In genomic region chr19:51637362-51637978, GRCh38 we compare ENCODE assay signal across 14 cellular contexts. TPM values are rescaled to one million over a fixed set of nuclear protein-coding genes. Genes with fewer than 3 reads are reported as not detected.
DNase-seq lines count a peak whose midpoint lies in the region; ATAC-seq, FAIRE-seq and TF ChIP-seq lines count a peak whose summit lies in the region.
"Had no signal": no experiment of that assay in that cellular context is flagged by ENCODE, and none has a peak within 500 bp of the region (broad histone marks: within the 10 kb centered on the region; RNA-seq: fewer than 3 reads in every experiment).

No MANE protein-coding gene starts in this region.

- H3K4me2 ChIP-seq in HepG2 (ENCODE audit: low read depth, low read length): no peak overlapping the region

- H3K36me3 ChIP-seq in BJ (ENCODE audit: control insufficient read depth, insufficient read depth, low read length): no peaks in the 10 kb centered on the region
- H3K36me3 ChIP-seq in HepG2 (replicated peaks in 1 of 2; ENCODE audit: control insufficient read depth in 1 of 2, insufficient read depth in 2 of 2, low read length in 2 of 2): no peaks in the 10 kb centered on the region
- H3K36me3 ChIP-seq: thyroid gland had no signal

- TF ChIP-seq EP300 in HepG2 (IDR thresholded peaks at IDR 0.05; ENCODE audit: low read depth in 2 of 2, low read length in 2 of 2): no peak
- TF ChIP-seq EP300 in HepG2 (CRISPR knock-in tag; IDR thresholded peaks at IDR 0.05; ENCODE audit: borderline replicate concordance): no peak

- peaks cover 5% of the 10 kb centered on the region; the same call in 1 of the 2 replicates for H3K9me3 ChIP-seq in HepG2 (ENCODE audit: low read length)
- H3K9me3 ChIP-seq: thyroid gland had no signal

- TF ChIP-seq CTCF in BJ (IDR thresholded peaks at IDR 0.05; ENCODE audit: insufficient read depth, low read depth, low read length) (0 out of 2 replicates have a peak, but pooled peaks have one; percentile 9), GM20000 (IDR thresholded peaks at IDR 0.05; ENCODE audit: extremely low read depth, missing control alignments) (peak; percentile 36), HepG2 (CRISPR knock-in tag; IDR thresholded peaks at IDR 0.05) (peak; percentile 53)

- 5% methylated on average over 5 of the region's 5 CpGs for WGBS in HepG2 (ENCODE audit: low lambda C conversion rate)

- in situ Hi-C loops in SK-MEL-5 (cut with HindIII; ENCODE audit: low pct_unique_long_range_greater_than_20kb, low sequenced_read_pairs) (no loop called here), HepG2 (cut with HindIII; ENCODE audit: extremely low pct_ligation_motif_present, low pct_unique_long_range_greater_than_20kb) (loop anchor here (25.0 kb wide), 1 partner anchor 350 kb away; no protein-coding TSS in a partner anchor)

- TF ChIP-seq POLR2A in HepG2 (IDR thresholded peaks at IDR 0.05; ENCODE audit: insufficient read depth in 1 of 2, low read depth in 2 of 2, low read length in 2 of 2): no peak

- CTCF ChIA-PET in BJ (lab: Yijun Ruan, JAX) (no interaction called here), HepG2 (lab: Yijun Ruan, JAX; ENCODE audit: low intra/inter-chr PET ratio, low total read pairs) (interaction anchor here (2.2 kb wide), 1 partner anchor 164 kb away, joined by 11 read pairs; no protein-coding TSS in a partner anchor)

- DNase-seq in BJ (ENCODE audit: low read depth) (no peak), GM20000 (ENCODE audit: low spot score) (peak; percentile 38), SK-MEL-5 (ENCODE audit: low read depth, low spot score) (peak; percentile 10), HepG2 (ENCODE audit: low spot score) (peak; percentile 33), EL (no peak), cerebellar nuclear complex (lab: John Stamatoyannopoulos, UW) (no peak)
- DNase-seq in stimulated activated CD4-positive, alpha-beta T cell treated with anti-CD3 and anti-CD28 coated beads, Interleukin-12 subunit alpha, Interleukin-12 subunit beta, amount 100 ng/mL, for 4 hours: no peak
- DNase-seq: NCI-H187 treated with DMSO at 0.1 percent for 48 hours; stimulated activated CD4-positive, alpha-beta T cell treated with anti-CD3 and anti-CD28 coated beads, Interleukin-15, amount 100 ng/mL, for 24 hours; thyroid gland had no signal

- ATAC-seq in HepG2: no peak
- ATAC-seq in GM21423 (IDR thresholded peaks at IDR 0.05; ENCODE audit: unreplicated experiment): no peak
- ATAC-seq: activated CD4-positive, CD25-positive, alpha-beta regulatory T cell treated with anti-CD3 and anti-CD28 coated beads, Interleukin-2, amount 50 U/mL, for 24 hours had no signal

- no TSS peak for BruUV-seq in HepG2 (replicated peaks; lab: Mats Ljungman, UMichigan)

- POLR2A ChIA-PET in BJ (lab: Charles Lee) (no interaction called here), HepG2 (lab: Yijun Ruan, JAX) (no interaction called here)

- no peak for TF ChIP-seq RAD21 in HepG2 (CRISPR knock-in tag; IDR thresholded peaks at IDR 0.05)

- H3K4me3 ChIP-seq in BJ (ENCODE audit: low read depth, low read length) (no peak overlapping the region), HepG2 (replicated peaks in 1 of 3; ENCODE audit: insufficient read depth in 1 of 3, low read depth in 2 of 3, low read length in 3 of 3) (no peak overlapping the region)
- H3K4me3 ChIP-seq: thyroid gland had no signal

- no peak overlapping the region for H2AFZ ChIP-seq in HepG2 (ENCODE audit: low read length)

- H3K27me3 ChIP-seq in BJ (ENCODE audit: control insufficient read depth, insufficient read depth, low read length) (no peaks in the 10 kb centered on the region), HepG2 (ENCODE audit: control insufficient read depth in 1 of 2, insufficient read depth in 2 of 2, low read length in 2 of 2) (no peaks in the 10 kb centered on the region)
- H3K27me3 ChIP-seq: thyroid gland had no signal

- H3K27ac ChIP-seq in HepG2 (ENCODE audit: extremely low read length, insufficient read depth, low read length): no peak overlapping the region
- H3K27ac ChIP-seq: thyroid gland had no signal

- H3K79me2 ChIP-seq in HepG2 (ENCODE audit: insufficient read depth, low read length): no peaks in the 10 kb centered on the region

- intact Hi-C loops in HepG2 (cut with micrococcal nuclease; ENCODE audit: unreplicated experiment): no loop called here

- peak; percentile 54 for FAIRE-seq in HepG2 (lab: Jason Lieb, UNC)
- FAIRE-seq: GM18507, islet of Langerhans had no signal

- no peaks in the 10 kb centered on the region for H3K4me1 ChIP-seq in HepG2 (ENCODE audit: insufficient read depth, low read length)
- H3K4me1 ChIP-seq: thyroid gland had no signal

- H3K9ac ChIP-seq in HepG2 (ENCODE audit: insufficient read depth, low read depth, low read length): no peak overlapping the region

- no peaks in the 10 kb centered on the region for H4K20me1 ChIP-seq in HepG2 (ENCODE audit: insufficient read depth, low read length)

RNA-seq across cellular contexts. Expression of gene SIGLEC5, which starts 7.3 kb away (rescaled TPM):
- polyA plus RNA-seq in BJ (2011; rRNA removed): not detected in 2 replicates
- polyA minus RNA-seq in BJ (2011; rRNA and poly(A)+ RNA removed): not detected in 2 replicates
- not detected in 2 replicates for total RNA-seq in SK-MEL-5 (2014; rRNA removed; shearing (Covaris generic))
- polyA plus RNA-seq in SK-MEL-5 (2015; cell fraction: cytosol; rRNA removed): 0.04 TPM in 1 of 2 replicates, not detected in the other
- polyA plus RNA-seq in SK-MEL-5 (2015; cell fraction: nucleus; rRNA removed): not detected in 2 replicates
- not detected in 2 replicates for total RNA-seq in HepG2 (2016; rRNA removed; fragmentation: Illumina TruSeq; extraction: Trizol)
- total RNA-seq in HepG2 (2016; cell fraction: cytosol; rRNA removed; fragmentation: Illumina TruSeq; extraction: Trizol; ENCODE audit: low read depth): not detected in 2 replicates
- total RNA-seq in HepG2 (2016; cell fraction: insoluble cytoplasmic fraction; rRNA removed; fragmentation: Illumina TruSeq; extraction: Trizol): not detected in 2 replicates
- total RNA-seq in HepG2 (2016; cell fraction: membrane; rRNA removed; fragmentation: Illumina TruSeq; extraction: Trizol): not detected in 2 replicates
- not detected in 2 replicates for total RNA-seq in HepG2 (2016; cell fraction: nucleus; rRNA removed; fragmentation: Illumina TruSeq; extraction: Trizol)
- not detected in 2 replicates for polyA plus RNA-seq in HepG2 (2011; rRNA removed)
- not detected in 2 replicates for polyA plus RNA-seq in HepG2 (2011; cell fraction: cytosol; rRNA removed)
- not detected in 2 replicates for polyA plus RNA-seq in HepG2 (2011; cell fraction: nucleus; rRNA removed)
- not detected in 2 replicates for polyA plus RNA-seq in HepG2 (2012)
- not detected in 2 replicates for polyA plus RNA-seq in HepG2 (2016; cell fraction: cytosol; fragmentation: Illumina TruSeq; extraction: Trizol; ENCODE audit: low read depth)
- not detected in 2 replicates for polyA plus RNA-seq in HepG2 (2016; cell fraction: insoluble cytoplasmic fraction; fragmentation: Illumina TruSeq; extraction: Trizol; ENCODE audit: low read depth)
- not detected in 2 replicates for polyA plus RNA-seq in HepG2 (2016; cell fraction: membrane; fragmentation: Illumina TruSeq; extraction: Trizol; ENCODE audit: low read depth)
- not detected in 2 replicates for polyA plus RNA-seq in HepG2 (2016; cell fraction: nucleus; fragmentation: Illumina TruSeq; extraction: Trizol; ENCODE audit: insufficient read depth, low read depth)
- polyA minus RNA-seq in HepG2 (2011; rRNA and poly(A)+ RNA removed; ENCODE audit: low replicate concordance): not detected in 2 replicates
- polyA minus RNA-seq in HepG2 (2011; cell fraction: cytosol; rRNA and poly(A)+ RNA removed): not detected in 2 replicates
- not detected in 2 replicates for polyA minus RNA-seq in HepG2 (2011; cell fraction: nucleus; rRNA and poly(A)+ RNA removed)

RNA-seq across cellular contexts. Expression of gene SIGLEC14, which starts 9.2 kb away (rescaled TPM):
- polyA plus RNA-seq in BJ (2011; rRNA removed): not detected in 2 replicates
- not detected in 2 replicates for polyA minus RNA-seq in BJ (2011; rRNA and poly(A)+ RNA removed)
- not detected in 2 replicates for total RNA-seq in SK-MEL-5 (2014; rRNA removed; shearing (Covaris generic))
- not detected in 2 replicates for polyA plus RNA-seq in SK-MEL-5 (2015; cell fraction: cytosol; rRNA removed)
- polyA plus RNA-seq in SK-MEL-5 (2015; cell fraction: nucleus; rRNA removed): not detected in 2 replicates
- 0.09 TPM in 1 of 2 replicates, not detected in the other for total RNA-seq in HepG2 (2016; rRNA removed; fragmentation: Illumina TruSeq; extraction: Trizol)
- not detected in 2 replicates for total RNA-seq in HepG2 (2016; cell fraction: cytosol; rRNA removed; fragmentation: Illumina TruSeq; extraction: Trizol; ENCODE audit: low read depth)
- total RNA-seq in HepG2 (2016; cell fraction: insoluble cytoplasmic fraction; rRNA removed; fragmentation: Illumina TruSeq; extraction: Trizol): 0.13 TPM in 1 of 2 replicates, not detected in the other
- 0.09 and 0.10 TPM in 2 replicates for total RNA-seq in HepG2 (2016; cell fraction: membrane; rRNA removed; fragmentation: Illumina TruSeq; extraction: Trizol)
- not detected in 2 replicates for total RNA-seq in HepG2 (2016; cell fraction: nucleus; rRNA removed; fragmentation: Illumina TruSeq; extraction: Trizol)
- 0.04 and 0.05 TPM in 2 replicates for polyA plus RNA-seq in HepG2 (2011; rRNA removed)
- 0.06 TPM in 1 of 2 replicates, not detected in the other for polyA plus RNA-seq in HepG2 (2011; cell fraction: cytosol; rRNA removed)
- not detected in 2 replicates for polyA plus RNA-seq in HepG2 (2011; cell fraction: nucleus; rRNA removed)
- 0.09 TPM in 1 of 2 replicates, not detected in the other for polyA plus RNA-seq in HepG2 (2012)
- polyA plus RNA-seq in HepG2 (2016; cell fraction: cytosol; fragmentation: Illumina TruSeq; extraction: Trizol; ENCODE audit: low read depth): not detected in 2 replicates
- 0.11 and 0.14 TPM in 2 replicates for polyA plus RNA-seq in HepG2 (2016; cell fraction: insoluble cytoplasmic fraction; fragmentation: Illumina TruSeq; extraction: Trizol; ENCODE audit: low read depth)
- polyA plus RNA-seq in HepG2 (2016; cell fraction: membrane; fragmentation: Illumina TruSeq; extraction: Trizol; ENCODE audit: low read depth): 0.11 and 0.20 TPM in 2 replicates
- 0.28 TPM in 1 of 2 replicates, not detected in the other for polyA plus RNA-seq in HepG2 (2016; cell fraction: nucleus; fragmentation: Illumina TruSeq; extraction: Trizol; ENCODE audit: insufficient read depth, low read depth)
- 0.14 TPM in 1 of 2 replicates, not detected in the other for polyA minus RNA-seq in HepG2 (2011; rRNA and poly(A)+ RNA removed; ENCODE audit: low replicate concordance)
- not detected in 2 replicates for polyA minus RNA-seq in HepG2 (2011; cell fraction: cytosol; rRNA and poly(A)+ RNA removed)
- not detected in 2 replicates for polyA minus RNA-seq in HepG2 (2011; cell fraction: nucleus; rRNA and poly(A)+ RNA removed)

RNA-seq across cellular contexts. Expression of gene SPACA6, which starts 55.7 kb away (rescaled TPM):
- polyA plus RNA-seq in BJ (2011; rRNA removed): 6.4 and 8.5 TPM in 2 replicates
- polyA minus RNA-seq in BJ (2011; rRNA and poly(A)+ RNA removed): 3.1 and 3.7 TPM in 2 replicates
- 2.0 and 3.5 TPM in 2 replicates for total RNA-seq in SK-MEL-5 (2014; rRNA removed; shearing (Covaris generic))
- 0.51 TPM in 1 of 2 replicates, not detected in the other for polyA plus RNA-seq in SK-MEL-5 (2015; cell fraction: cytosol; rRNA removed)
- 5.1 and 6.8 TPM in 2 replicates for polyA plus RNA-seq in SK-MEL-5 (2015; cell fraction: nucleus; rRNA removed)
- total RNA-seq in HepG2 (2016; rRNA removed; fragmentation: Illumina TruSeq; extraction: Trizol): 0.53 and 2.2 TPM in 2 replicates
- total RNA-seq in HepG2 (2016; cell fraction: cytosol; rRNA removed; fragmentation: Illumina TruSeq; extraction: Trizol; ENCODE audit: low read depth): 1.1 and 1.9 TPM in 2 replicates
- 2.6 TPM in 1 of 2 replicates, not detected in the other for total RNA-seq in HepG2 (2016; cell fraction: insoluble cytoplasmic fraction; rRNA removed; fragmentation: Illumina TruSeq; extraction: Trizol)
- 0.53 and 1.2 TPM in 2 replicates for total RNA-seq in HepG2 (2016; cell fraction: membrane; rRNA removed; fragmentation: Illumina TruSeq; extraction: Trizol)
- 2.1 and 4.9 TPM in 2 replicates for total RNA-seq in HepG2 (2016; cell fraction: nucleus; rRNA removed; fragmentation: Illumina TruSeq; extraction: Trizol)
- 1.4 and 2.3 TPM in 2 replicates for polyA plus RNA-seq in HepG2 (2011; rRNA removed)
- 0.26 and 0.76 TPM in 2 replicates for polyA plus RNA-seq in HepG2 (2011; cell fraction: cytosol; rRNA removed)
- polyA plus RNA-seq in HepG2 (2011; cell fraction: nucleus; rRNA removed): 12.4 and 14.0 TPM in 2 replicates
- polyA plus RNA-seq in HepG2 (2012): 2.2 and 3.3 TPM in 2 replicates
- polyA plus RNA-seq in HepG2 (2016; cell fraction: cytosol; fragmentation: Illumina TruSeq; extraction: Trizol; ENCODE audit: low read depth): 0.78 and 0.85 TPM in 2 replicates
- 0.48 and 0.82 TPM in 2 replicates for polyA plus RNA-seq in HepG2 (2016; cell fraction: insoluble cytoplasmic fraction; fragmentation: Illumina TruSeq; extraction: Trizol; ENCODE audit: low read depth)
- polyA plus RNA-seq in HepG2 (2016; cell fraction: membrane; fragmentation: Illumina TruSeq; extraction: Trizol; ENCODE audit: low read depth): 0.42 and 1.5 TPM in 2 replicates
- polyA plus RNA-seq in HepG2 (2016; cell fraction: nucleus; fragmentation: Illumina TruSeq; extraction: Trizol; ENCODE audit: insufficient read depth, low read depth): 9.6 and 9.8 TPM in 2 replicates
- polyA minus RNA-seq in HepG2 (2011; rRNA and poly(A)+ RNA removed; ENCODE audit: low replicate concordance): 1.8 and 1.9 TPM in 2 replicates
- polyA minus RNA-seq in HepG2 (2011; cell fraction: cytosol; rRNA and poly(A)+ RNA removed): not detected in 2 replicates
- 6.3 and 6.8 TPM in 2 replicates for polyA minus RNA-seq in HepG2 (2011; cell fraction: nucleus; rRNA and poly(A)+ RNA removed)

Comparison
In these comparisons a context has a peak if more than half of its experiments do, and no peak if none do; other contexts are left out.
1. DNase-seq: peak in GM20000 (single experiment), SK-MEL-5 (single experiment) and HepG2 (single experiment); none in BJ (single experiment), EL (single experiment), cerebellar nuclear complex (0 of 2) and stimulated activated CD4-positive, alpha-beta T cell treated with anti-CD3 and anti-CD28 coated beads, Interleukin-12 subunit alpha, Interleukin-12 subunit beta, amount 100 ng/mL, for 4 hours (single experiment).
2. Peak in every context shown above with its lines, with median percentiles within 50 percentile points of each other: CTCF ChIP-seq.